In the genomic region with DNA sequence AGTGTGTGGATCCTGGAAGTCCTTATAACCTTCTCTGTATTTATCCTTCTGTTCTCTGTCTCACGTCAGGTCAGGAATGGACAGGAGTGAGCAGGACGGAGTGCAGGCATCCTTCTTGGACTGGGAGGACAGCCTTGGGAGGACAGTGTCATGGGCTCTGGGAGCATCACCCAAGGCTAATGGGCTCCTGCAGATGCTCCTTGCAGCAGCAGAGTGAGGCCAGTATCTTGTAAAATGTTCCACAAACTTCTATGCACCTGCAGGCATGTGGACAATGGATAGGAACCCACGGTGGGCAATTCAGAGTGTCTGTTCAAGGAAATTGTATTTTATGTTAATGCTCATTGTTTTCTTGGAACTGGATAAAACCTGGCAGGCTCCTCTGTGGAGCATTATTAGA, we compare ENCODE assay signal across 34 cellular contexts.
"Had no signal": no experiment of that assay in that cellular context is flagged by ENCODE, and none has a peak within 500 bp of the region (broad histone marks: within the 10 kb centered on the region; RNA-seq: fewer than 3 reads in every experiment).

No MANE protein-coding gene starts in this region.

- H3K27me3 Mint-ChIP-seq: activated CD4-positive, alpha-beta memory T cell treated with anti-CD3 and anti-CD28 coated beads for 36 hours; activated CD8-positive, alpha-beta memory T cell treated with anti-CD3 and anti-CD28 coated beads, Interleukin-2, amount 10 ng/mL, durations not matched to agents 7 days and 5 days; activated naive CD4-positive, alpha-beta T cell treated with anti-CD3 and anti-CD28 coated beads, Interleukin-2, amount 50 U/mL, for 24 hours; activated naive CD8-positive, alpha-beta T cell treated with anti-CD3 and anti-CD28 coated beads for 36 hours; activated naive CD8-positive, alpha-beta T cell treated with anti-CD3 and anti-CD28 coated beads, Interleukin-2, amount 50 U/mL, for 24 hours; brain had no signal

- H3K9me3 ChIP-seq: adrenal gland, ascending aorta, breast epithelium, gastroesophageal sphincter, heart right ventricle had no signal

- H3K36me3 ChIP-seq: adrenal gland, ascending aorta, breast epithelium, cardiac muscle cell, gastroesophageal sphincter, heart right ventricle had no signal

- H3K4me3 ChIP-seq: adrenal gland, ascending aorta, breast epithelium, cardiac muscle cell, coronary artery, dorsolateral prefrontal cortex, gastroesophageal sphincter, heart right ventricle had no signal

- H3K27me3 ChIP-seq: adrenal gland, ascending aorta, breast epithelium, cardiac muscle cell, dorsolateral prefrontal cortex, heart right ventricle had no signal

- H3K4me3 Mint-ChIP-seq: activated CD4-positive, alpha-beta memory T cell treated with anti-CD3 and anti-CD28 coated beads for 36 hours; activated CD8-positive, alpha-beta memory T cell treated with anti-CD3 and anti-CD28 coated beads, Interleukin-2, amount 10 ng/mL, durations not matched to agents 7 days and 5 days; activated CD8-positive, alpha-beta T cell treated with anti-CD3 and anti-CD28 coated beads, Interleukin-2, amount 10 ng/mL, durations not matched to agents 7 days and 5 days; activated naive CD4-positive, alpha-beta T cell treated with anti-CD3 and anti-CD28 coated beads for 36 hours; activated naive CD4-positive, alpha-beta T cell treated with anti-CD3 and anti-CD28 coated beads, Interleukin-2, amount 50 U/mL, for 24 hours; activated naive CD8-positive, alpha-beta T cell treated with anti-CD3 and anti-CD28 coated beads for 36 hours; activated naive CD8-positive, alpha-beta T cell treated with anti-CD3 and anti-CD28 coated beads, Interleukin-2, amount 50 U/mL, for 24 hours; activated T-helper 1 cell treated with anti-CD3 and anti-CD28 coated beads, Interleukin-12 subunit alpha, Interleukin-12 subunit beta, Interleukin-2, Interleukin-4 antibody, amounts not matched to agents 30 ng/mL and 10 ng/mL and 1 ng/mL, durations not matched to agents 14 hours and 24 hours and 36 hours; brain; dendritic cell treated with granulocyte-macrophage colony-stimulating factor and Interleukin-4, amounts not matched to agents 40 ng/mL and 50 ng/mL, for 4 days; endodermal cell; WTC11 had no signal

- H3K27ac ChIP-seq: adrenal gland, ascending aorta, breast epithelium, cardiac muscle cell, coronary artery, dorsolateral prefrontal cortex, gastroesophageal sphincter, heart right ventricle had no signal

- H3K4me1 ChIP-seq: adrenal gland, breast epithelium had no signal

- H3K36me3 Mint-ChIP-seq: activated CD4-positive, alpha-beta memory T cell treated with anti-CD3 and anti-CD28 coated beads for 36 hours; activated CD8-positive, alpha-beta memory T cell treated with anti-CD3 and anti-CD28 coated beads, Interleukin-2, amount 10 ng/mL, durations not matched to agents 7 days and 5 days; activated naive CD4-positive, alpha-beta T cell treated with anti-CD3 and anti-CD28 coated beads, Interleukin-2, amount 50 U/mL, for 24 hours; activated naive CD8-positive, alpha-beta T cell treated with anti-CD3 and anti-CD28 coated beads for 36 hours; brain; WTC11 had no signal

- H3K27ac Mint-ChIP-seq: activated CD4-positive, alpha-beta memory T cell treated with anti-CD3 and anti-CD28 coated beads for 36 hours; activated CD8-positive, alpha-beta memory T cell treated with anti-CD3 and anti-CD28 coated beads, Interleukin-2, amount 10 ng/mL, durations not matched to agents 7 days and 5 days; activated CD8-positive, alpha-beta T cell treated with anti-CD3 and anti-CD28 coated beads, Interleukin-2, amount 10 ng/mL, durations not matched to agents 7 days and 5 days; activated naive CD4-positive, alpha-beta T cell treated with anti-CD3 and anti-CD28 coated beads for 36 hours; activated naive CD4-positive, alpha-beta T cell treated with anti-CD3 and anti-CD28 coated beads, Interleukin-2, amount 50 U/mL, for 24 hours; activated naive CD8-positive, alpha-beta T cell treated with anti-CD3 and anti-CD28 coated beads for 36 hours; activated naive CD8-positive, alpha-beta T cell treated with anti-CD3 and anti-CD28 coated beads, Interleukin-2, amount 50 U/mL, for 24 hours; activated T-helper 1 cell treated with anti-CD3 and anti-CD28 coated beads, Interleukin-12 subunit alpha, Interleukin-12 subunit beta, Interleukin-2, Interleukin-4 antibody, amounts not matched to agents 30 ng/mL and 10 ng/mL and 1 ng/mL, durations not matched to agents 14 hours and 24 hours and 36 hours; activated T-helper 2 cell treated with anti-CD3 and anti-CD28 coated beads, Interferon-gamma antibody, Interleukin-2, Interleukin-4, amounts not matched to agents 10 μg/mL and 5 μg/mL and 100 μg/mL, durations not matched to agents 14 hours and 24 hours and 36 hours; dendritic cell treated with granulocyte-macrophage colony-stimulating factor and Interleukin-4, amounts not matched to agents 40 ng/mL and 50 ng/mL, for 4 days; endodermal cell; WTC11 had no signal

- DNase-seq: activated CD4-positive, alpha-beta memory T cell treated with anti-CD3 and anti-CD28 coated beads for 36 hours; activated CD4-positive, alpha-beta T cell treated with anti-CD3 and anti-CD28 coated beads for 1 hour; activated CD4-positive, alpha-beta T cell treated with anti-CD3 and anti-CD28 coated beads for 48 hours; activated CD8-positive, alpha-beta memory T cell treated with anti-CD3 and anti-CD28 coated beads, Interleukin-2, amount 10 ng/mL, durations not matched to agents 7 days and 5 days; activated CD8-positive, alpha-beta memory T cell treated with anti-CD3 and anti-CD28 coated beads, Interleukin-2, amount 50 U/mL, for 4 hours; activated CD8-positive, alpha-beta T cell treated with anti-CD3 and anti-CD28 coated beads, Interleukin-2, amount 10 ng/mL, durations not matched to agents 7 days and 5 days; activated effector memory CD4-positive, alpha-beta T cell treated with anti-CD3 and anti-CD28 coated beads, Interleukin-2, amount 50 U/mL, for 16 hours; activated naive CD4-positive, alpha-beta T cell treated with anti-CD3 and anti-CD28 coated beads for 36 hours; activated naive CD8-positive, alpha-beta T cell treated with anti-CD3 and anti-CD28 coated beads for 36 hours; activated naive CD8-positive, alpha-beta T cell treated with anti-CD3 and anti-CD28 coated beads, Interleukin-2, amount 50 U/mL, for 24 hours; activated T-cell treated with anti-CD3 and anti-CD28 coated beads, Interleukin-2, amount 50 U/mL, for 1 hour; activated T-cell treated with anti-CD3 and anti-CD28 coated beads, Interleukin-2, amount 50 U/mL, for 48 hours; amygdala; central memory CD4-positive, alpha-beta T cell; cerebellar nuclear complex; dorsolateral prefrontal cortex; effector memory CD4-positive, alpha-beta T cell; endodermal cell; foreskin melanocyte; heart right ventricle; T-helper 1 cell; T-helper 2 cell had no signal

- H3K9me3 Mint-ChIP-seq: activated CD4-positive, alpha-beta memory T cell treated with anti-CD3 and anti-CD28 coated beads for 36 hours; activated naive CD4-positive, alpha-beta T cell treated with anti-CD3 and anti-CD28 coated beads for 36 hours; activated naive CD4-positive, alpha-beta T cell treated with anti-CD3 and anti-CD28 coated beads, Interleukin-2, amount 50 U/mL, for 24 hours; activated naive CD8-positive, alpha-beta T cell treated with anti-CD3 and anti-CD28 coated beads for 36 hours; activated naive CD8-positive, alpha-beta T cell treated with anti-CD3 and anti-CD28 coated beads, Interleukin-2, amount 50 U/mL, for 24 hours; activated T-helper 1 cell treated with anti-CD3 and anti-CD28 coated beads, Interleukin-12 subunit alpha, Interleukin-12 subunit beta, Interleukin-2, Interleukin-4 antibody, amounts not matched to agents 30 ng/mL and 10 ng/mL and 1 ng/mL, durations not matched to agents 14 hours and 24 hours and 36 hours; activated T-helper 2 cell treated with anti-CD3 and anti-CD28 coated beads, Interferon-gamma antibody, Interleukin-2, Interleukin-4, amounts not matched to agents 10 μg/mL and 5 μg/mL and 100 μg/mL, durations not matched to agents 14 hours and 24 hours and 36 hours; brain; dendritic cell treated with granulocyte-macrophage colony-stimulating factor and Interleukin-4, amounts not matched to agents 40 ng/mL and 50 ng/mL, for 4 days; endodermal cell; WTC11 had no signal
